ENCODE assay signal across 15 cellular contexts in genomic region chr9:118321823-118322222, GRCh38.
"Had no signal": no experiment of that assay in that cellular context is flagged by ENCODE, and none has a peak within 500 bp of the region (broad histone marks: within the 10 kb centered on the region; RNA-seq: fewer than 3 reads in every experiment).

No MANE protein-coding gene starts in this region.

- H3K4me3 ChIP-seq: heart right ventricle, sigmoid colon, skin epidermis, suprapubic skin, thyroid gland, uterus had no signal

- FAIRE-seq: endometrium, frontal cortex had no signal

- DNase-seq: effector memory CD4-positive, alpha-beta T cell; heart right ventricle; islet precursor cell; mammary epithelial cell; naive thymus-derived CD4-positive, alpha-beta T cell; nephron progenitor cell; sigmoid colon; stimulated activated naive CD4-positive, alpha-beta T cell treated with Interleukin-2 at 50 U/mL for 16 hours; thyroid gland; uterus had no signal

- H3K27ac ChIP-seq: neutrophil, sigmoid colon, skin epidermis, suprapubic skin, thyroid gland, uterus had no signal
